14 cellular contexts compared by ENCODE assay signal in the genomic region with DNA sequence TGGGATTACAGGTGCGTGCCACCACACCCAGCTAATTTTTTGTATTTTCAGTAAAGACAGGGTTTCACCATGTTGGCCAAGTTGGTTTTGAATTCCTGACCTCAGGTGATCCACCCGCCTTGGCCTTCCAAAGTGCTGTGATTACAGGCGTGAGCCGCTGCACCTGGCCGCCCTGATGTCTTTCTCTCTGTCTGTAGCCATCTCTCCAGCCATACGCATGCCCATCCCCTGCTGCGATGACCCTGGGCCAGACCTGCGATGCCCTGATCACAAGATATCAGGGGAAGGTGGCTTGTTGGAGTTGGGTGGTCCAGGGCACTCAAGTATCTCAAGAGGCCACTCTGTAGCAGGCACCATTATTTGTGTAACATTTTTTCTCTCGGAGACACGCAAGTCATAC. TPM values are rescaled to one million over a fixed set of nuclear protein-coding genes. Genes with fewer than 3 reads are reported as not detected.
DNase-seq lines count a peak whose midpoint lies in the region; ATAC-seq, FAIRE-seq and TF ChIP-seq lines count a peak whose summit lies in the region.
"Had no signal": no experiment of that assay in that cellular context is flagged by ENCODE, and none has a peak within 500 bp of the region (broad histone marks: within the 10 kb centered on the region; RNA-seq: fewer than 3 reads in every experiment).

No MANE protein-coding gene starts in this region.

- ATAC-seq in HG03097 (IDR thresholded peaks at IDR 0.05; ENCODE audit: low FRiP score, unreplicated experiment) = no peak

- H4K91ac ChIP-seq in H1 (replicated peaks; ENCODE audit: insufficient read length, low read length) (no peak overlapping the region), trophoblast cell (ENCODE audit: low read depth, low read length) (no peak overlapping the region)

- H3K79me2 ChIP-seq in H1 (ENCODE audit: control insufficient read depth in 1 of 2, insufficient read depth in 2 of 2, low read length in 2 of 2) (no peaks in the 10 kb centered on the region), trophoblast cell (ENCODE audit: control insufficient read depth, insufficient read depth, low read length, poor library complexity) (no peaks in the 10 kb centered on the region)

- H3K36me3 ChIP-seq in H1 (ENCODE audit: control insufficient read depth in 2 of 4, insufficient read depth in 4 of 4, low read length in 3 of 4) (no peaks in the 10 kb centered on the region), trophoblast cell (ENCODE audit: control insufficient read depth in 1 of 2, insufficient read depth in 2 of 2, low read length in 2 of 2) (no peaks in the 10 kb centered on the region)
- H3K36me3 ChIP-seq: BLaER1 treated with 17β-estradiol and CSF1 and Interleukin-3, amounts not matched to agents 10 nM and 100 nM had no signal

- H4K8ac ChIP-seq in H1 (ENCODE audit: extremely low read depth, insufficient read depth, low read length) (no peak overlapping the region), trophoblast cell (ENCODE audit: low read depth, low read length) (no peak overlapping the region)

- H3K4me1 ChIP-seq in H1 (replicated peaks in 1 of 4; ENCODE audit: control insufficient read depth in 3 of 4, insufficient read depth in 4 of 4, low read length in 3 of 4) (peaks cover 0 to 4% (median 0%) of the 10 kb centered on the region in 4 experiments; a peak in 2 of 7 replicates), trophoblast cell (ENCODE audit: control insufficient read depth in 1 of 2, insufficient read depth in 2 of 2, low read length in 2 of 2) (peaks cover 0 to 7% of the 10 kb centered on the region in 2 experiments)

- peak; percentile 25 for DNase-seq in activated effector memory CD4-positive, alpha-beta T cell treated with anti-CD3 and anti-CD28 coated beads, Interleukin-2, amount 50 U/mL, for 16 hours
- no peak for DNase-seq in activated effector memory CD4-positive, alpha-beta T cell treated with Interleukin-2 at 50 U/mL for 16 hours
- DNase-seq in H1 (ENCODE audit: low read depth in 1 of 2, low spot score in 2 of 2) (no peak), trophoblast cell (peak; percentile 86 to 95), NCI-H2029 treated with DMSO at 0.1 percent for 48 hours (lab: John Stamatoyannopoulos, UW) (no peak), NCI-H1048 (lab: John Stamatoyannopoulos, UW) (no peak)
- DNase-seq: 8988T; CD4-positive, CD25-positive, alpha-beta regulatory T cell; DMS53; GF-D8; KBM-7 had no signal

- H3K27me3 ChIP-seq in H1 (replicated peaks in 1 of 4; ENCODE audit: control insufficient read depth in 3 of 4, extremely low read depth in 1 of 4, insufficient read depth in 3 of 4, low read length in 3 of 4) (no peaks in the 10 kb centered on the region), trophoblast cell (ENCODE audit: insufficient read depth, low read length) (no peaks in the 10 kb centered on the region)

- H2BK12ac ChIP-seq in H1 (ENCODE audit: low read depth, low read length) (no peak overlapping the region), trophoblast cell (ENCODE audit: low read length) (no peak overlapping the region)

- no peak for TF ChIP-seq RAD21 in H1 (IDR thresholded peaks at IDR 0.05 in 1 of 2, conservative IDR thresholded peaks at IDR 0.05 in 1 of 2; ENCODE audit: low read depth in 2 of 2, low read length in 2 of 2)

- H4K5ac ChIP-seq in H1 (ENCODE audit: insufficient read length, low read depth, low read length) = no peak overlapping the region

- no peaks in the 10 kb centered on the region for H4K20me1 ChIP-seq in H1 (replicated peaks in 1 of 2; ENCODE audit: control insufficient read depth in 1 of 2, insufficient read depth in 2 of 2, low read length in 2 of 2)
- H4K20me1 ChIP-seq: BLaER1 treated with 17β-estradiol and CSF1 and Interleukin-3, amounts not matched to agents 10 nM and 100 nM had no signal

- H2AFZ ChIP-seq in H1 (ENCODE audit: low read length) (0 out of 2 replicates have a peak overlapping the region, but pooled peaks have one; percentile 44), trophoblast cell (ENCODE audit: insufficient read depth, low read length, poor library complexity) (no peak overlapping the region)

- TF ChIP-seq POLR2A in H1 (IDR thresholded peaks at IDR 0.05; ENCODE audit: control extremely low read depth in 1 of 2, low read depth in 2 of 2, low read length in 2 of 2) = no peak

- no peak for TF ChIP-seq EP300 in H1 (IDR thresholded peaks at IDR 0.05; ENCODE audit: borderline replicate concordance in 1 of 2, low read depth in 2 of 2, low read length in 2 of 2)

- H2BK5ac ChIP-seq in H1 (ENCODE audit: low read depth, low read length) = no peak overlapping the region
- H2BK5ac ChIP-seq in trophoblast cell (ENCODE audit: low read depth, low read length, poor library complexity) = no peak overlapping the region

- CTCF ChIA-PET in H1 (lab: Charles Lee; ENCODE audit: partially characterized antibody) = interaction anchor here (1.6 to 6.4 kb wide), 2 partner anchors 13 to 17 kb away, joined by 7 to 37 read pairs; no protein-coding TSS in a partner anchor

- POLR2A ChIA-PET in H1 (lab: Charles Lee; ENCODE audit: partially characterized antibody) = no interaction called here

- no peak overlapping the region for H3K4ac ChIP-seq in H1 (replicated peaks; ENCODE audit: insufficient read length, low read depth, low read length)
- no peak overlapping the region for H3K4ac ChIP-seq in trophoblast cell (ENCODE audit: low read depth, low read length)

- H3K4me2 ChIP-seq in H1 (ENCODE audit: insufficient read depth in 1 of 2, low read depth in 2 of 2, low read length in 2 of 2) = no peak overlapping the region
- no peak overlapping the region for H3K4me2 ChIP-seq in trophoblast cell (ENCODE audit: low read length)

- H3K23me2 ChIP-seq in H1 (ENCODE audit: low read depth, low read length) = no peaks in the 10 kb centered on the region

- H3K4me3 ChIP-seq in H1 (ENCODE audit: extremely low read depth in 1 of 4, insufficient read depth in 2 of 4, low read depth in 3 of 4, low read length in 4 of 4) (no peak overlapping the region), trophoblast cell (ENCODE audit: low read depth, low read length) (no peak overlapping the region)
- H3K4me3 ChIP-seq: BLaER1 treated with 17β-estradiol and CSF1 and Interleukin-3, amounts not matched to agents 10 nM and 100 nM had no signal

- no peak overlapping the region for H2BK15ac ChIP-seq in H1 (ENCODE audit: low read length)

- 89% methylated on average over 10 of the region's 10 CpGs; no CpG with 5 or more reads in 1 of the 2 experiments for WGBS in H1 (ENCODE audit: extremely low coverage in 1 of 2, insufficient coverage in 1 of 2, insufficient read length in 1 of 2, insufficient replicate concordance in 2 of 2, low coverage in 1 of 2, low lambda C conversion rate in 2 of 2, missing lambda C conversion rate in 1 of 2), 2 experiments
- no CpG with 5 or more reads among the region's 10 CpGs for WGBS in trophoblast cell (ENCODE audit: extremely low coverage, insufficient coverage, insufficient read length)

- TF ChIP-seq CTCF in H1 (IDR thresholded peaks at IDR 0.05; ENCODE audit: control extremely low read depth in 1 of 3, insufficient read depth in 1 of 3, low read depth in 1 of 3, low read length in 3 of 3) = no peak

- no peaks in the 10 kb centered on the region for H3K9me3 ChIP-seq in H1 (ENCODE audit: insufficient read depth in 2 of 2, low read depth in 1 of 2, low read length in 1 of 2)
- no peaks in the 10 kb centered on the region for H3K9me3 ChIP-seq in trophoblast cell (ENCODE audit: insufficient read depth, low read depth, low read length)
- H3K9me3 ChIP-seq: BLaER1 treated with 17β-estradiol and CSF1 and Interleukin-3, amounts not matched to agents 10 nM and 100 nM had no signal

- no peak overlapping the region for H3K56ac ChIP-seq in H1 (replicated peaks; ENCODE audit: insufficient read length, low read depth, low read length)

- H3K14ac ChIP-seq in H1 (ENCODE audit: insufficient read length) (no peak overlapping the region), trophoblast cell (ENCODE audit: low read length) (no peak overlapping the region)

- H3K79me1 ChIP-seq in H1 (ENCODE audit: low read depth, low read length) (no peaks in the 10 kb centered on the region), trophoblast cell (ENCODE audit: low read length) (no peaks in the 10 kb centered on the region)

- H2BK120ac ChIP-seq in H1 (replicated peaks; ENCODE audit: low read depth, low read length) = no peak overlapping the region
- no peak overlapping the region for H2BK120ac ChIP-seq in trophoblast cell (ENCODE audit: insufficient read depth, low read length, poor library complexity)

- H3K9ac ChIP-seq in H1 (replicated peaks in 1 of 4; ENCODE audit: extremely low read depth in 1 of 4, low read depth in 3 of 4, low read length in 3 of 4) (no peak overlapping the region), trophoblast cell (ENCODE audit: low read length) (no peak overlapping the region)
- H3K9ac ChIP-seq: BLaER1 treated with 17β-estradiol and CSF1 and Interleukin-3, amounts not matched to agents 10 nM and 100 nM had no signal

- H2AK5ac ChIP-seq in H1 (ENCODE audit: low read depth, low read length) (no peak overlapping the region), trophoblast cell (ENCODE audit: low read length) (no peak overlapping the region)

- H3K27ac ChIP-seq in H1 (ENCODE audit: low read depth, low read length) (no peak overlapping the region), trophoblast cell (ENCODE audit: low read depth, low read length) (no peak overlapping the region)

- H3K18ac ChIP-seq in H1 (ENCODE audit: extremely low read depth, low read length) (no peak overlapping the region), trophoblast cell (ENCODE audit: low read length) (no peak overlapping the region)

- H2BK20ac ChIP-seq in H1 (ENCODE audit: low read length) = no peak overlapping the region

- no peak overlapping the region for H4K12ac ChIP-seq in trophoblast cell (ENCODE audit: low read depth, low read length)

- FAIRE-seq in H1 (lab: Jason Lieb, UNC) = no peak
- FAIRE-seq: H54 had no signal

- no peak overlapping the region for H3K23ac ChIP-seq in H1 (ENCODE audit: insufficient read length)
- no peak overlapping the region for H3K23ac ChIP-seq in trophoblast cell (ENCODE audit: low read length)

TF ChIP-seq in H1, 55 proteins besides CTCF, POLR2A, EP300 and RAD21 (continues in another document):
- TF ChIP-seq RXRA (IDR thresholded peaks at IDR 0.05; ENCODE audit: insufficient read depth, low read depth, low read length) = no peak
- TF ChIP-seq SIN3A (conservative IDR thresholded peaks at IDR 0.05 in 1 of 2, IDR thresholded peaks at IDR 0.05 in 1 of 2; ENCODE audit: low read depth in 1 of 2, low read length in 2 of 2) = no peak
- TF ChIP-seq TAF7 (optimal IDR thresholded peaks at IDR 0.05; ENCODE audit: borderline replicate concordance, low read depth, low read length) = no peak

RNA-seq across cellular contexts. Expression of gene RBFOX2, which starts 54.4 kb away (rescaled TPM):
- 108 and 121 TPM in 2 replicates for total RNA-seq in H1 (2021; fragmentation: NEBNext Ultra II Directional; extraction: Animal tissue kit (Norgen Biotek cat#: 25700))
- 122 and 138 TPM in 2 replicates for polyA plus RNA-seq in H1 (2011; rRNA removed)
- polyA plus RNA-seq in H1 (2011; cell fraction: cytosol; rRNA removed) = 125 TPM
- 169 TPM for polyA plus RNA-seq in H1 (2011; cell fraction: nucleus; rRNA removed)
- polyA plus RNA-seq in H1 (2012, experiment 1 of 2) = 66.5 to 88.5 TPM (median 83.3 TPM) in 4 replicates
- 21.5 TPM for polyA plus RNA-seq in H1 (2012, experiment 2 of 2)
- polyA plus RNA-seq in H1 (2013, experiment 1 of 2) = 74.2 TPM
- polyA plus RNA-seq in H1 (2013, experiment 2 of 2) = 74.1 TPM
- 181 and 254 TPM in 2 replicates for polyA minus RNA-seq in H1 (2011; rRNA and poly(A)+ RNA removed)
- polyA minus RNA-seq in H1 (2011; cell fraction: cytosol; rRNA and poly(A)+ RNA removed) = 83.7 TPM
- polyA minus RNA-seq in H1 (2011; cell fraction: nucleus; rRNA and poly(A)+ RNA removed) = 129 TPM
- 91.2 and 98.7 TPM in 2 replicates for polyA plus RNA-seq in trophoblast cell (2013)

Comparison
In these comparisons a context has a peak if more than half of its experiments do, and no peak if none do; other contexts are left out.
1. DNase-seq: peak in activated effector memory CD4-positive, alpha-beta T cell treated with anti-CD3 and anti-CD28 coated beads, Interleukin-2, amount 50 U/mL, for 16 hours (single experiment) and trophoblast cell (2 of 2); none in activated effector memory CD4-positive, alpha-beta T cell treated with Interleukin-2 at 50 U/mL for 16 hours (single experiment), H1 (0 of 2), NCI-H2029 treated with DMSO at 0.1 percent for 48 hours (single experiment) and NCI-H1048 (single experiment).